In the genomic region with DNA sequence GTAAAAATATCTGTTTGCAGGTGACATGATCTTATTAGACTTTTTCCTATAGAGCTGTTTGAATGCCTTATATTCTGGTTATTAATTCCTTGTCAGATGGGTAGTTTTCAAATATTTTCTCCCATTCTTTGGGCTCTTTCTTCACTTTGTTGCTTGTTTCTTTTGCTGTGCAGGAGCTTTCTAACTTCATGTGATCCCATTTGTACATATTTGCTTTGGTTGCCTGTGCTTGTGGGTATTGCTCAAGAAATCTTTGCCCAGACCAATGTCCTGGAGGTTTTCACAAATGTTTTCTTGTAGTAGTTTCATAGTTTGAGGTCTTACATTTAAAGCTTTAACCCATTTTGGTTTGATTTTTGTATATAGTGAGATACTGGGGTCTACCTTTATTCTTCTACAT, we compare ENCODE assay signal across 37 cellular contexts.
"Had no signal": no experiment of that assay in that cellular context is flagged by ENCODE, and none has a peak within 500 bp of the region (broad histone marks: within the 10 kb centered on the region; RNA-seq: fewer than 3 reads in every experiment).

No MANE protein-coding gene starts in this region.

- H3K36me3 ChIP-seq: adrenal gland, breast epithelium, cardiac muscle cell, esophagus muscularis mucosa, gastrocnemius medialis, WERI-Rb-1 had no signal

- H3K27ac ChIP-seq: adrenal gland, breast epithelium, cardiac muscle cell, coronary artery, dorsolateral prefrontal cortex, esophagus muscularis mucosa, foreskin keratinocyte, gastrocnemius medialis, WERI-Rb-1 had no signal

- DNase-seq: activated B cell treated with CpG ODN at 0.5 μM for 24 hours; activated CD4-positive, alpha-beta T cell treated with anti-CD3 and anti-CD28 coated beads for 48 hours; activated CD4-positive, alpha-beta T cell treated with anti-CD3 and anti-CD28 coated beads, Interleukin-2, amount 50 U/mL, for 1 hour; activated CD4-positive, alpha-beta T cell treated with anti-CD3 and anti-CD28 coated beads, Interleukin-2, amount 50 U/mL, for 48 hours; activated CD8-positive, alpha-beta memory T cell treated with anti-CD3 and anti-CD28 coated beads for 24 hours; activated CD8-positive, alpha-beta T cell treated with anti-CD3 and anti-CD28 coated beads for 36 hours; activated effector memory CD4-positive, alpha-beta T cell treated with anti-CD3 and anti-CD28 coated beads, Interleukin-2, amount 50 U/mL, for 16 hours; activated naive CD4-positive, alpha-beta T cell treated with anti-CD3 and anti-CD28 coated beads for 36 hours; activated naive CD8-positive, alpha-beta T cell treated with anti-CD3 and anti-CD28 coated beads for 36 hours; activated naive CD8-positive, alpha-beta T cell treated with anti-CD3 and anti-CD28 coated beads, Interleukin-2, amount 50 U/mL, for 24 hours; activated T-cell treated with anti-CD3 and anti-CD28 coated beads, Interleukin-2, amount 50 U/mL, for 4 hours; adrenal gland; amygdala; aorta; dorsolateral prefrontal cortex; effector memory CD4-positive, alpha-beta T cell; endodermal cell; erythroblast; foreskin keratinocyte; gastrocnemius medialis; glutamatergic neuron; T-helper 1 cell; T-helper 17 cell; T1000; WERI-Rb-1 had no signal

- H3K27me3 Mint-ChIP-seq: brain; dendritic cell treated with granulocyte-macrophage colony-stimulating factor and Interleukin-4, amounts not matched to agents 40 ng/mL and 50 ng/mL, for 4 days had no signal

- ATAC-seq: activated CD4-positive, CD25-positive, alpha-beta regulatory T cell treated with anti-CD3 and anti-CD28 coated beads, Interleukin-2, amount 50 U/mL, for 24 hours; activated CD8-positive, alpha-beta T cell treated with anti-CD3 and anti-CD28 coated beads for 36 hours; activated naive CD8-positive, alpha-beta T cell treated with anti-CD3 and anti-CD28 coated beads, Interleukin-2, amount 50 U/mL, for 24 hours; activated T-cell treated with anti-CD3 and anti-CD28 coated beads, Interleukin-2, amount 50 U/mL, for 4 hours; foreskin keratinocyte; gastrocnemius medialis; T-helper 17 cell had no signal

- H3K9me3 ChIP-seq: adrenal gland, gastrocnemius medialis had no signal

- H3K27me3 ChIP-seq: adrenal gland, cardiac muscle cell, esophagus muscularis mucosa, foreskin keratinocyte had no signal

- H3K27ac Mint-ChIP-seq: activated B cell treated with CpG ODN at 0.5 μM for 24 hours; activated CD8-positive, alpha-beta T cell treated with anti-CD3 and anti-CD28 coated beads for 36 hours; activated naive CD4-positive, alpha-beta T cell treated with anti-CD3 and anti-CD28 coated beads for 36 hours; activated naive CD4-positive, alpha-beta T cell treated with anti-CD3 and anti-CD28 coated beads, Interleukin-2, amount 50 U/mL, for 24 hours; activated naive CD8-positive, alpha-beta T cell treated with anti-CD3 and anti-CD28 coated beads for 36 hours; activated naive CD8-positive, alpha-beta T cell treated with anti-CD3 and anti-CD28 coated beads, Interleukin-2, amount 50 U/mL, for 24 hours; activated T-helper 1 cell treated with anti-CD3 and anti-CD28 coated beads, Interleukin-12 subunit alpha, Interleukin-12 subunit beta, Interleukin-2, Interleukin-4 antibody, amounts not matched to agents 30 ng/mL and 10 ng/mL and 1 ng/mL, durations not matched to agents 14 hours and 24 hours and 36 hours; activated T-helper 2 cell treated with anti-CD3 and anti-CD28 coated beads, Interferon-gamma antibody, Interleukin-2, Interleukin-4, amounts not matched to agents 10 μg/mL and 5 μg/mL and 100 μg/mL, durations not matched to agents 14 hours and 24 hours and 36 hours; brain; dendritic cell treated with granulocyte-macrophage colony-stimulating factor and Interleukin-4, amounts not matched to agents 40 ng/mL and 50 ng/mL, for 4 days; endodermal cell; T-helper 17 cell; T-helper 2 cell treated with Interferon-gamma antibody and Interleukin-4, amounts not matched to agents 5 μg/mL and 100 μg/mL, for 36 hours had no signal

- H3K36me3 Mint-ChIP-seq: activated naive CD4-positive, alpha-beta T cell treated with anti-CD3 and anti-CD28 coated beads, Interleukin-2, amount 50 U/mL, for 24 hours; brain had no signal

- H3K4me3 Mint-ChIP-seq: activated B cell treated with CpG ODN at 0.5 μM for 24 hours; activated CD8-positive, alpha-beta T cell treated with anti-CD3 and anti-CD28 coated beads for 36 hours; activated naive CD4-positive, alpha-beta T cell treated with anti-CD3 and anti-CD28 coated beads for 36 hours; activated naive CD4-positive, alpha-beta T cell treated with anti-CD3 and anti-CD28 coated beads, Interleukin-2, amount 50 U/mL, for 24 hours; activated naive CD8-positive, alpha-beta T cell treated with anti-CD3 and anti-CD28 coated beads for 36 hours; activated naive CD8-positive, alpha-beta T cell treated with anti-CD3 and anti-CD28 coated beads, Interleukin-2, amount 50 U/mL, for 24 hours; activated T-cell treated with anti-CD3 and anti-CD28 coated beads, Interleukin-2, amount 50 U/mL, for 4 hours; activated T-helper 1 cell treated with anti-CD3 and anti-CD28 coated beads, Interleukin-12 subunit alpha, Interleukin-12 subunit beta, Interleukin-2, Interleukin-4 antibody, amounts not matched to agents 30 ng/mL and 10 ng/mL and 1 ng/mL, durations not matched to agents 14 hours and 24 hours and 36 hours; brain; central memory CD8-positive, alpha-beta T cell; dendritic cell treated with granulocyte-macrophage colony-stimulating factor and Interleukin-4, amounts not matched to agents 40 ng/mL and 50 ng/mL, for 4 days; endodermal cell; T-helper 17 cell; T-helper 2 cell treated with Interferon-gamma antibody and Interleukin-4, amounts not matched to agents 5 μg/mL and 100 μg/mL, for 36 hours had no signal

- H3K4me1 ChIP-seq: adrenal gland, breast epithelium, esophagus muscularis mucosa, foreskin keratinocyte, gastrocnemius medialis had no signal

- H3K4me1 Mint-ChIP-seq: activated B cell treated with CpG ODN at 0.5 μM for 24 hours; activated naive CD4-positive, alpha-beta T cell treated with anti-CD3 and anti-CD28 coated beads, Interleukin-2, amount 50 U/mL, for 24 hours; activated naive CD8-positive, alpha-beta T cell treated with anti-CD3 and anti-CD28 coated beads for 36 hours; activated naive CD8-positive, alpha-beta T cell treated with anti-CD3 and anti-CD28 coated beads, Interleukin-2, amount 50 U/mL, for 24 hours; brain; central memory CD8-positive, alpha-beta T cell; T-helper 17 cell had no signal

- H3K9me3 Mint-ChIP-seq: activated naive CD4-positive, alpha-beta T cell treated with anti-CD3 and anti-CD28 coated beads for 36 hours; activated naive CD4-positive, alpha-beta T cell treated with anti-CD3 and anti-CD28 coated beads, Interleukin-2, amount 50 U/mL, for 24 hours; activated naive CD8-positive, alpha-beta T cell treated with anti-CD3 and anti-CD28 coated beads, Interleukin-2, amount 50 U/mL, for 24 hours; activated T-helper 1 cell treated with anti-CD3 and anti-CD28 coated beads, Interleukin-12 subunit alpha, Interleukin-12 subunit beta, Interleukin-2, Interleukin-4 antibody, amounts not matched to agents 30 ng/mL and 10 ng/mL and 1 ng/mL, durations not matched to agents 14 hours and 24 hours and 36 hours; activated T-helper 2 cell treated with anti-CD3 and anti-CD28 coated beads, Interferon-gamma antibody, Interleukin-2, Interleukin-4, amounts not matched to agents 10 μg/mL and 5 μg/mL and 100 μg/mL, durations not matched to agents 14 hours and 24 hours and 36 hours; central memory CD8-positive, alpha-beta T cell; dendritic cell treated with granulocyte-macrophage colony-stimulating factor and Interleukin-4, amounts not matched to agents 40 ng/mL and 50 ng/mL, for 4 days; T-helper 2 cell treated with Interferon-gamma antibody and Interleukin-4, amounts not matched to agents 5 μg/mL and 100 μg/mL, for 36 hours had no signal

- H3K4me3 ChIP-seq: adrenal gland, breast epithelium, cardiac muscle cell, coronary artery, dorsolateral prefrontal cortex, esophagus muscularis mucosa, gastrocnemius medialis had no signal
